8 cellular contexts compared by ENCODE assay signal in the genomic region with DNA sequence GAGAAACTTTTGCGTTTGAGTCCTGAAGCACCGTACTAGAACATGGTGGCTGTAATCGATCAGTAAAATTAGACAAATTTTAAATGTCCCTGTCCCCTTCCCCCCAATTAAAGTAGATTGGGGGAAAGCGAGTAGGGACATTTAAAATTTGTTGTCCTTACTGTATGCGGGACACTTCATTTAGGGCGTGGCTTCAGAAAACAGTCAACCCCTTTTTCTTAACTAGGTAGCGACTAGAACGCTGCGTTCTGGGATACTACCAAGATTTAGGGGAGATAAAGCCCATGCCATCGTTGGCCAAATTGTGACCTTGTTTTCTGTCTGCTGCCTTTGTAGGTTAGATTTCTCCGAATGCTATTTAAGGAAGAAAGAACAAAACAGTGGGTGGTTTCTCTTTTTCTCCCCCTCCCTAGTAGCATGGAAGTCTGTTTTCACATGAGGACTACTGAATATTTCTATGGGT. TPM values are rescaled to one million over a fixed set of nuclear protein-coding genes. Genes with fewer than 3 reads are reported as not detected.
DNase-seq lines count a peak whose midpoint lies in the region; ATAC-seq and TF ChIP-seq lines count a peak whose summit lies in the region.

No MANE protein-coding gene starts in this region.

- peak overlapping the region; percentile 90 for H3K27ac Mint-ChIP-seq in activated T-cell treated with anti-CD3 and anti-CD28 coated beads, Interleukin-2, amount 50 U/mL, for 24 hours

- peak overlapping the region; percentile 64 for H3K4me3 ChIP-seq in SJSA1
- H3K4me3 ChIP-seq in rectal smooth muscle tissue (ENCODE audit: low read length), result peak overlapping the region; percentile 70

- TF ChIP-seq POLR2A in erythroblast (IDR thresholded peaks at IDR 0.05; ENCODE audit: low read length), result peak; percentile 74

- H3K27me3 ChIP-seq in SJSA1 (replicated peaks) (no peaks in the 10 kb centered on the region), rectal smooth muscle tissue (ENCODE audit: control insufficient read depth, insufficient read depth, low read length) (no peaks in the 10 kb centered on the region)

- ATAC-seq in HG03025 (IDR thresholded peaks at IDR 0.05; ENCODE audit: low FRiP score, unreplicated experiment) (no peak), HG03520 (IDR thresholded peaks at IDR 0.05; ENCODE audit: unreplicated experiment) (no peak)

- H3K27ac ChIP-seq in SJSA1 (peak overlapping the region; percentile 73), rectal smooth muscle tissue (ENCODE audit: low read depth, low read length) (no peak overlapping the region)

- H3K36me3 Mint-ChIP-seq in activated T-cell treated with anti-CD3 and anti-CD28 coated beads, Interleukin-2, amount 50 U/mL, for 24 hours (ENCODE audit: low read depth), result peaks cover 86% of the 10 kb centered on the region

- peaks cover 55% of the 10 kb centered on the region for H3K36me3 ChIP-seq in SJSA1
- H3K36me3 ChIP-seq in rectal smooth muscle tissue (ENCODE audit: control insufficient read depth, insufficient read depth, low read length), result no peaks in the 10 kb centered on the region

- no peaks in the 10 kb centered on the region for H3K9me3 ChIP-seq in SJSA1 (replicated peaks)

- H3K9me3 Mint-ChIP-seq in activated T-cell treated with anti-CD3 and anti-CD28 coated beads, Interleukin-2, amount 50 U/mL, for 24 hours, result no peaks in the 10 kb centered on the region

- H3K9ac ChIP-seq in rectal smooth muscle tissue (ENCODE audit: low read length), result no peak overlapping the region

- peak overlapping the region; percentile 93 for H3K4me3 Mint-ChIP-seq in activated T-cell treated with anti-CD3 and anti-CD28 coated beads, Interleukin-2, amount 50 U/mL, for 24 hours

- H3K4me1 Mint-ChIP-seq in activated T-cell treated with anti-CD3 and anti-CD28 coated beads, Interleukin-2, amount 50 U/mL, for 24 hours (ENCODE audit: low read depth), result peaks cover 51% of the 10 kb centered on the region

- H3K27me3 Mint-ChIP-seq in activated T-cell treated with anti-CD3 and anti-CD28 coated beads, Interleukin-2, amount 50 U/mL, for 24 hours, result no peaks in the 10 kb centered on the region

- peaks cover 15% of the 10 kb centered on the region for H3K4me1 ChIP-seq in SJSA1 (replicated peaks)
- peaks cover 12% of the 10 kb centered on the region for H3K4me1 ChIP-seq in rectal smooth muscle tissue (ENCODE audit: control insufficient read depth, insufficient read depth, low read length)

- no peak for DNase-seq in activated T-cell treated with anti-CD3 and anti-CD28 coated beads, Interleukin-2, amount 50 U/mL, for 24 hours
- DNase-seq in activated T-cell treated with anti-CD3 and anti-CD28 coated beads for 4 hours (no peak), SJSA1 (ENCODE audit: low read depth in 1 of 2, low spot score in 2 of 2) (peak in 1 of 2 experiments; percentile 36), erythroblast (lab: John Stamatoyannopoulos, UW) (peak; percentile 82), occipital lobe (lab: John Stamatoyannopoulos, UW) (no peak)

RNA-seq across cellular contexts. Expression of gene CKS2, which starts 1.2 kb away (rescaled TPM):
- 141 and 327 TPM in 2 replicates for total RNA-seq in SJSA1 (2014; rRNA removed; shearing (Covaris generic))
- 34.3 TPM for total RNA-seq in occipital lobe

RNA-seq across cellular contexts. Expression of gene SECISBP2, which starts 6.1 kb away (rescaled TPM):
- 13.5 and 25.5 TPM in 2 replicates for total RNA-seq in SJSA1 (2014; rRNA removed; shearing (Covaris generic))
- total RNA-seq in occipital lobe, result 81.3 TPM

Comparison
In these comparisons a context has a peak if more than half of its experiments do, and no peak if none do; other contexts are left out.
1. DNase-seq: peak in erythroblast (2 of 2); none in activated T-cell treated with anti-CD3 and anti-CD28 coated beads, Interleukin-2, amount 50 U/mL, for 24 hours (single experiment), activated T-cell treated with anti-CD3 and anti-CD28 coated beads for 4 hours (single experiment) and occipital lobe (single experiment).